Comparison of ENCODE assay signal across 10 cellular contexts in genomic region chr3:62131620-62132019, GRCh38.
A peak's percentile ranks its signal among the peaks of the same experiment; 100 is the strongest.
DNase-seq lines count a peak whose midpoint lies in the region; ATAC-seq and TF ChIP-seq lines count a peak whose summit lies in the region.
"Had no signal": no experiment of that assay in that cellular context is flagged by ENCODE, and none has a peak within 500 bp of the region (broad histone marks: within the 10 kb centered on the region; RNA-seq: fewer than 3 reads in every experiment).

No MANE protein-coding gene starts in this region.

- no peaks in the 10 kb centered on the region for H4K20me1 ChIP-seq in OCI-LY7 (ENCODE audit: insufficient read depth, low read length)

- H3K79me2 ChIP-seq in OCI-LY7 (ENCODE audit: insufficient read depth, low read depth, low read length) = no peaks in the 10 kb centered on the region

- H3K4me3 Mint-ChIP-seq in progenitor cell of endocrine pancreas (ENCODE audit: low read depth) (no peak overlapping the region), natural killer cell (no peak overlapping the region)
- H3K4me3 Mint-ChIP-seq in T-helper 2 cell treated with Interferon-gamma antibody and Interleukin-4, amounts not matched to agents 5 μg/mL and 100 μg/mL, for 36 hours = no peak overlapping the region
- no peak overlapping the region for H3K4me3 Mint-ChIP-seq in CD8-positive, alpha-beta T cell
- H3K4me3 Mint-ChIP-seq: naive thymus-derived CD4-positive, alpha-beta T cell had no signal

- POLR2A ChIA-PET in OCI-LY7 (lab: Charles Lee) = no interaction called here
- POLR2A ChIA-PET in CD8-positive, alpha-beta T cell (lab: Charles Lee) = no interaction called here

- H3K27me3 Mint-ChIP-seq in progenitor cell of endocrine pancreas (no peaks in the 10 kb centered on the region), natural killer cell (ENCODE audit: low read depth in 2 of 2) (no peaks in the 10 kb centered on the region)
- H3K27me3 Mint-ChIP-seq in T-helper 2 cell treated with Interferon-gamma antibody and Interleukin-4, amounts not matched to agents 5 μg/mL and 100 μg/mL, for 36 hours (ENCODE audit: low read depth) = peaks cover 2% of the 10 kb centered on the region
- peaks cover 4% of the 10 kb centered on the region for H3K27me3 Mint-ChIP-seq in CD8-positive, alpha-beta T cell (ENCODE audit: low read depth)

- no peaks in the 10 kb centered on the region for H3K27me3 ChIP-seq in esophagus muscularis mucosa
- H3K27me3 ChIP-seq in CD8-positive, alpha-beta T cell (ENCODE audit: insufficient read depth, low read length) = no peaks in the 10 kb centered on the region

- no peak overlapping the region for H3K4me3 ChIP-seq in GM12875 (ENCODE audit: low read depth, low read length)
- H3K4me3 ChIP-seq in OCI-LY7 (ENCODE audit: low read depth, low read length, poor library complexity, severe bottlenecking) = no peak overlapping the region
- no peak overlapping the region for H3K4me3 ChIP-seq in esophagus muscularis mucosa
- H3K4me3 ChIP-seq in CD8-positive, alpha-beta T cell (ENCODE audit: low read depth, low read length) = no peak overlapping the region

- peaks cover 4% of the 10 kb centered on the region for H3K9me3 Mint-ChIP-seq in progenitor cell of endocrine pancreas (ENCODE audit: low read depth)
- peaks cover 2 to 5% of the 10 kb centered on the region in 2 donors for H3K9me3 Mint-ChIP-seq in natural killer cell
- no peaks in the 10 kb centered on the region for H3K9me3 Mint-ChIP-seq in T-helper 2 cell treated with Interferon-gamma antibody and Interleukin-4, amounts not matched to agents 5 μg/mL and 100 μg/mL, for 36 hours
- H3K9me3 Mint-ChIP-seq in CD8-positive, alpha-beta T cell = no peaks in the 10 kb centered on the region

- no peak for TF ChIP-seq EP300 in esophagus muscularis mucosa (IDR thresholded peaks at IDR 0.05)

- no peak for DNase-seq in OCI-LY7 (ENCODE audit: low spot score)
- DNase-seq in esophagus muscularis mucosa (ENCODE audit: extremely low spot score) = no peak
- no peak for DNase-seq in progenitor cell of endocrine pancreas (ENCODE audit: low spot score, unreplicated experiment)
- no peak for DNase-seq in natural killer cell
- DNase-seq in T-helper 2 cell treated with Interferon-gamma antibody and Interleukin-4, amounts not matched to agents 5 μg/mL and 100 μg/mL, for 36 hours (ENCODE audit: low spot score) = no peak
- DNase-seq in CD8-positive, alpha-beta T cell = no peak
- DNase-seq: activated CD4-positive, alpha-beta T cell treated with anti-CD3 and anti-CD28 coated beads for 1 hour; naive thymus-derived CD4-positive, alpha-beta T cell had no signal

- BruUV-seq in OCI-LY7 (replicated peaks; lab: Mats Ljungman, UMichigan) = no TSS peak

- H3K36me3 ChIP-seq in OCI-LY7 (ENCODE audit: insufficient read depth, low read length) (no peaks in the 10 kb centered on the region), esophagus muscularis mucosa (no peaks in the 10 kb centered on the region)
- H3K36me3 ChIP-seq in CD8-positive, alpha-beta T cell (ENCODE audit: insufficient read depth, low read length) = no peaks in the 10 kb centered on the region

- H3K4me2 ChIP-seq in OCI-LY7 (ENCODE audit: low read length) = no peak overlapping the region

- H3K4me1 Mint-ChIP-seq in progenitor cell of endocrine pancreas (ENCODE audit: low read depth) (no peaks in the 10 kb centered on the region), natural killer cell (no peaks in the 10 kb centered on the region)
- H3K4me1 Mint-ChIP-seq in T-helper 2 cell treated with Interferon-gamma antibody and Interleukin-4, amounts not matched to agents 5 μg/mL and 100 μg/mL, for 36 hours (ENCODE audit: low read depth) = no peaks in the 10 kb centered on the region
- no peaks in the 10 kb centered on the region for H3K4me1 Mint-ChIP-seq in CD8-positive, alpha-beta T cell (ENCODE audit: low read depth)
- H3K4me1 Mint-ChIP-seq: naive thymus-derived CD4-positive, alpha-beta T cell had no signal

- whole genome bisulfite sequencing in esophagus muscularis mucosa = 65% methylated on average over 3 of the region's 3 CpGs

- no peaks in the 10 kb centered on the region for H3K9me2 ChIP-seq in OCI-LY7 (ENCODE audit: insufficient read depth, low read length)

- H3K36me3 Mint-ChIP-seq in progenitor cell of endocrine pancreas (ENCODE audit: insufficient read depth) = peaks cover 3% of the 10 kb centered on the region
- no peaks in the 10 kb centered on the region for H3K36me3 Mint-ChIP-seq in natural killer cell
- no peaks in the 10 kb centered on the region for H3K36me3 Mint-ChIP-seq in T-helper 2 cell treated with Interferon-gamma antibody and Interleukin-4, amounts not matched to agents 5 μg/mL and 100 μg/mL, for 36 hours (ENCODE audit: low read depth)
- H3K36me3 Mint-ChIP-seq in CD8-positive, alpha-beta T cell = no peaks in the 10 kb centered on the region
- H3K36me3 Mint-ChIP-seq: naive thymus-derived CD4-positive, alpha-beta T cell had no signal

- ATAC-seq in natural killer cell (no peak), GM19324 (IDR thresholded peaks at IDR 0.05; ENCODE audit: low FRiP score, unreplicated experiment) (no peak)
- no peak for ATAC-seq in CD8-positive, alpha-beta T cell
- ATAC-seq: naive thymus-derived CD4-positive, alpha-beta T cell had no signal

- intact Hi-C loops in OCI-LY7 (cut with micrococcal nuclease; ENCODE audit: unreplicated experiment) (no loop called here), esophagus muscularis mucosa (cut with DNase I) (no loop called here), natural killer cell (cut with micrococcal nuclease) (no loop called here)
- intact Hi-C loops in CD8-positive, alpha-beta T cell (cut with DNase I, micrococcal nuclease) = no loop called here

- H3K27ac ChIP-seq in OCI-LY7 (ENCODE audit: low read depth, low read length, poor library complexity, severe bottlenecking) (no peak overlapping the region), esophagus muscularis mucosa (replicated peaks in 1 of 4) (peak overlapping the region in 3 of 4 donors; percentile 36 to 56 (median 45))
- H3K27ac ChIP-seq in CD8-positive, alpha-beta T cell (ENCODE audit: low read depth, low read length) = no peak overlapping the region

- H3K4me1 ChIP-seq in OCI-LY7 (ENCODE audit: insufficient read depth, low read length, poor library complexity, severe bottlenecking) (no peaks in the 10 kb centered on the region), esophagus muscularis mucosa (peaks cover 8 to 30% (median 9%) of the 10 kb centered on the region in 4 donors)
- no peaks in the 10 kb centered on the region for H3K4me1 ChIP-seq in CD8-positive, alpha-beta T cell (ENCODE audit: insufficient read depth, low read length)

- H3K27ac Mint-ChIP-seq in progenitor cell of endocrine pancreas = no peak overlapping the region
- no peak overlapping the region for H3K27ac Mint-ChIP-seq in natural killer cell
- no peak overlapping the region for H3K27ac Mint-ChIP-seq in T-helper 2 cell treated with Interferon-gamma antibody and Interleukin-4, amounts not matched to agents 5 μg/mL and 100 μg/mL, for 36 hours
- H3K27ac Mint-ChIP-seq in CD8-positive, alpha-beta T cell = no peak overlapping the region
- H3K27ac Mint-ChIP-seq: naive thymus-derived CD4-positive, alpha-beta T cell had no signal

- H2AFZ ChIP-seq in OCI-LY7 (ENCODE audit: low read length) = no peak overlapping the region

- TF ChIP-seq CTCF in GM12875 (IDR thresholded peaks at IDR 0.05; ENCODE audit: borderline replicate concordance, insufficient read depth, low read depth, low read length) (0 out of 2 replicates have a peak, but pooled peaks have one; percentile 5), OCI-LY7 (conservative IDR thresholded peaks at IDR 0.05; ENCODE audit: low read length) (peak; percentile 67), esophagus muscularis mucosa (IDR thresholded peaks at IDR 0.05) (peak in 1 of 3 experiments; percentile 43), progenitor cell of endocrine pancreas (IDR thresholded peaks at IDR 0.05; ENCODE audit: unreplicated experiment) (peak; percentile 58), natural killer cell (IDR thresholded peaks at IDR 0.05) (no peak)
- TF ChIP-seq CTCF in CD8-positive, alpha-beta T cell (IDR thresholded peaks at IDR 0.05) = no peak

- no peak for TF ChIP-seq POLR2A in esophagus muscularis mucosa (IDR thresholded peaks at IDR 0.05; ENCODE audit: low read depth)

- no peaks in the 10 kb centered on the region for H3K9me3 ChIP-seq in OCI-LY7 (ENCODE audit: low read length)
- no peaks in the 10 kb centered on the region for H3K9me3 ChIP-seq in esophagus muscularis mucosa
- no peaks in the 10 kb centered on the region for H3K9me3 ChIP-seq in CD8-positive, alpha-beta T cell (ENCODE audit: low read length)

- CTCF ChIA-PET in OCI-LY7 (lab: Charles Lee; ENCODE audit: unreplicated experiment) = no interaction called here
- CTCF ChIA-PET in CD8-positive, alpha-beta T cell (lab: Charles Lee) = no interaction called here

Comparison
In these comparisons a context has a peak if more than half of its experiments do, and no peak if none do; other contexts are left out.
1. CTCF ChIP-seq: peak in GM12875 (single experiment), OCI-LY7 (single experiment) and progenitor cell of endocrine pancreas (single experiment); none in natural killer cell (single experiment) and CD8-positive, alpha-beta T cell (single experiment).
2. H3K27ac ChIP-seq: peak in esophagus muscularis mucosa (3 of 4); none in OCI-LY7 (single experiment) and CD8-positive, alpha-beta T cell (single experiment).